ENCODE assay signal across 17 cellular contexts in genomic region chr10:22556774-22557173, GRCh38.
"Had no signal": no experiment of that assay in that cellular context is flagged by ENCODE, and none has a peak within 500 bp of the region (broad histone marks: within the 10 kb centered on the region; RNA-seq: fewer than 3 reads in every experiment).

No MANE protein-coding gene starts in this region.

- DNase-seq: cortex of kidney; dorsolateral prefrontal cortex; effector CD8-positive, alpha-beta T cell; heart right ventricle; hypothalamus; mammary epithelial cell; naive thymus-derived CD8-positive, alpha-beta T cell; posterior cingulate gyrus; right cardiac atrium; stimulated activated CD4-positive, alpha-beta T cell treated with anti-CD3 and anti-CD28 coated beads, Interleukin-15, amount 100 ng/mL, for 24 hours; stimulated activated CD4-positive, alpha-beta T cell treated with anti-CD3 and anti-CD28 coated beads, Interleukin-1b, Interleukin-23, amount 100 ng/mL, for 48 hours; stimulated activated CD4-positive, alpha-beta T cell treated with anti-CD3 and anti-CD28 coated beads, Interleukin-4, amount 100 ng/mL, for 24 hours; stimulated activated naive CD4-positive, alpha-beta T cell; stomach; substantia nigra; transverse colon had no signal

- H3K4me3 Mint-ChIP-seq: naive thymus-derived CD8-positive, alpha-beta T cell had no signal

- ATAC-seq: heart right ventricle; left lobe of liver; naive thymus-derived CD8-positive, alpha-beta T cell; right cardiac atrium had no signal

- H3K9me3 Mint-ChIP-seq: naive thymus-derived CD8-positive, alpha-beta T cell had no signal

- H3K27me3 Mint-ChIP-seq: naive thymus-derived CD8-positive, alpha-beta T cell had no signal
